Comparison of ENCODE assay signal across 1 cellular context in genomic region chr4:1002131-1002630, GRCh38.
A peak's percentile ranks its signal among the peaks of the same experiment; 100 is the strongest.
TF ChIP-seq lines count a peak whose summit lies in the region.

No MANE protein-coding gene starts in this region.

TF ChIP-seq in H1, 55 proteins besides CTCF, POLR2A, EP300 and RAD21:
- TF ChIP-seq SP4 (IDR thresholded peaks at IDR 0.05; ENCODE audit: low read length) (no peak), MAX (IDR thresholded peaks at IDR 0.05) (peak; percentile 97), E2F6 (IDR thresholded peaks at IDR 0.05) (peak; percentile 91), RNF2 (IDR thresholded peaks at IDR 0.05; ENCODE audit: borderline replicate concordance, low read depth, low read length, missing control alignments, poor library complexity, severe bottlenecking) (peak; percentile 38), GABPA (IDR thresholded peaks at IDR 0.05; ENCODE audit: borderline replicate concordance, insufficient read depth, low read length) (no peak; the same call in 1 of the 2 replicates), TCF12 (IDR thresholded peaks at IDR 0.05; ENCODE audit: low read depth, low read length) (no peak), SP2 (IDR thresholded peaks at IDR 0.05; ENCODE audit: low read length) (no peak), KDM4A (IDR thresholded peaks at IDR 0.05; ENCODE audit: low read depth, low read length, severe bottlenecking) (peak; percentile 68), SUZ12 (IDR thresholded peaks at IDR 0.05; ENCODE audit: low read length) (peak; percentile 91), HDAC2 (IDR thresholded peaks at IDR 0.05; ENCODE audit: borderline replicate concordance in 1 of 2, low read depth in 2 of 2, low read length in 2 of 2) (0 out of 4 replicates have a peak, but pooled peaks of 1 of the 2 experiments have one; percentile 21), RBBP5 (IDR thresholded peaks at IDR 0.05; ENCODE audit: borderline replicate concordance, low read depth, low read length) (no peak), YY1 (IDR thresholded peaks at IDR 0.05; ENCODE audit: low read depth, low read length) (no peak), EZH2 (IDR thresholded peaks at IDR 0.05; ENCODE audit: low read depth, low read length, severe bottlenecking) (peak; percentile 91), CTBP2 (IDR thresholded peaks at IDR 0.05; ENCODE audit: borderline replicate concordance, insufficient read depth, insufficient read length, low read length) (peak; percentile 19), SAP30 (IDR thresholded peaks at IDR 0.05; ENCODE audit: insufficient read depth, insufficient replicate concordance, low read length) (no peak), CEBPB (IDR thresholded peaks at IDR 0.05; ENCODE audit: low read depth, low read length) (peak; percentile 99)
